In genomic region chr2:168157926-168158325, GRCh38 we compare ENCODE assay signal across 21 cellular contexts.
DNase-seq lines count a peak whose midpoint lies in the region; ATAC-seq, FAIRE-seq and TF ChIP-seq lines count a peak whose summit lies in the region.
"Had no signal": no experiment of that assay in that cellular context is flagged by ENCODE, and none has a peak within 500 bp of the region (broad histone marks: within the 10 kb centered on the region; RNA-seq: fewer than 3 reads in every experiment).

No MANE protein-coding gene starts in this region.

- intact Hi-C loops in A673 (cut with micrococcal nuclease; ENCODE audit: unreplicated experiment) (no loop called here), left ventricle myocardium superior (cut with micrococcal nuclease) (no loop called here), right lobe of liver (cut with DNase I) (no loop called here), body of pancreas (cut with DNase I) (no loop called here)

- peak; percentile 85 for DNase-seq in A673 (ENCODE audit: low spot score)
- peak; percentile 2 for DNase-seq in HTR-8/SVneo (ENCODE audit: insufficient read length, low spot score)
- DNase-seq in left ventricle myocardium superior: no peak
- no peak for DNase-seq in right lobe of liver
- DNase-seq in body of pancreas: no peak
- DNase-seq: activated CD4-positive, alpha-beta T cell treated with anti-CD3 and anti-CD28 coated beads for 36 hours; activated naive CD4-positive, alpha-beta T cell; CD8-positive, alpha-beta memory T cell; MM.1S; naive thymus-derived CD4-positive, alpha-beta T cell; NCI-H1930; NCI-H446; psoas muscle; SIG-M5; stomach had no signal

- no peaks in the 10 kb centered on the region for H3K9me3 Mint-ChIP-seq in activated T-helper 17 cell treated with anti-CD3 and anti-CD28 coated beads, Interleukin-2, amount 50 U/mL, for 72 hours
- H3K9me3 Mint-ChIP-seq: CD8-positive, alpha-beta memory T cell; naive thymus-derived CD4-positive, alpha-beta T cell; T-helper 2 cell treated with Interferon-gamma antibody and Interleukin-4, amounts not matched to agents 5 μg/mL and 100 μg/mL, for 36 hours had no signal

- POLR2A ChIA-PET in A673 (lab: Charles Lee; ENCODE audit: low non-redundant PET): no interaction called here

- H3K27ac Mint-ChIP-seq in activated T-helper 17 cell treated with anti-CD3 and anti-CD28 coated beads, Interleukin-2, amount 50 U/mL, for 72 hours: peak overlapping the region; percentile 16
- H3K27ac Mint-ChIP-seq: activated CD4-positive, alpha-beta T cell treated with anti-CD3 and anti-CD28 coated beads for 36 hours; naive thymus-derived CD4-positive, alpha-beta T cell; T-helper 2 cell treated with Interferon-gamma antibody and Interleukin-4, amounts not matched to agents 5 μg/mL and 100 μg/mL, for 36 hours had no signal

- H3K27me3 Mint-ChIP-seq in activated T-helper 17 cell treated with anti-CD3 and anti-CD28 coated beads, Interleukin-2, amount 50 U/mL, for 72 hours: no peaks in the 10 kb centered on the region
- H3K27me3 Mint-ChIP-seq: activated CD4-positive, alpha-beta T cell treated with anti-CD3 and anti-CD28 coated beads for 36 hours; CD8-positive, alpha-beta memory T cell; naive thymus-derived CD4-positive, alpha-beta T cell had no signal

- no TSS peak for BruUV-seq in A673 (replicated peaks; lab: Mats Ljungman, UMichigan)

- no peak for FAIRE-seq in HTR-8/SVneo (lab: Jason Lieb, UNC)
- FAIRE-seq: colon had no signal

- WGBS in right lobe of liver (ENCODE audit: insufficient coverage, low coverage, low lambda C conversion rate, missing lambda C conversion rate): 75% methylated on average over 2 of the region's 2 CpGs
- 25 to 61% methylated on average over 2 of the region's 2 CpGs for WGBS in body of pancreas, 2 donors

- no peaks in the 10 kb centered on the region for H3K9me3 ChIP-seq in A673 (ENCODE audit: low read depth, low read length, poor library complexity, severe bottlenecking)
- no peaks in the 10 kb centered on the region for H3K9me3 ChIP-seq in right lobe of liver
- H3K9me3 ChIP-seq in body of pancreas: no peaks in the 10 kb centered on the region
- H3K9me3 ChIP-seq: ascending aorta, psoas muscle, stomach had no signal

- H3K4me3 Mint-ChIP-seq in activated T-helper 17 cell treated with anti-CD3 and anti-CD28 coated beads, Interleukin-2, amount 50 U/mL, for 72 hours: no peak overlapping the region
- H3K4me3 Mint-ChIP-seq: activated CD4-positive, alpha-beta T cell treated with anti-CD3 and anti-CD28 coated beads for 36 hours; CD8-positive, alpha-beta memory T cell; naive thymus-derived CD4-positive, alpha-beta T cell; T-helper 2 cell treated with Interferon-gamma antibody and Interleukin-4, amounts not matched to agents 5 μg/mL and 100 μg/mL, for 36 hours had no signal

- TF ChIP-seq POLR2A in right lobe of liver (IDR thresholded peaks at IDR 0.05) (no peak), body of pancreas (IDR thresholded peaks at IDR 0.05) (no peak)

- H3K4me1 Mint-ChIP-seq in activated T-helper 17 cell treated with anti-CD3 and anti-CD28 coated beads, Interleukin-2, amount 50 U/mL, for 72 hours: peaks cover 15% of the 10 kb centered on the region

- H3K27me3 ChIP-seq in A673 (replicated peaks; ENCODE audit: insufficient read depth, low read depth, low read length, poor library complexity) (no peaks in the 10 kb centered on the region), right lobe of liver (no peaks in the 10 kb centered on the region), body of pancreas (no peaks in the 10 kb centered on the region)
- H3K27me3 ChIP-seq: ascending aorta, stomach had no signal

- no peak for TF ChIP-seq CTCF in A673 (conservative IDR thresholded peaks at IDR 0.05; ENCODE audit: low read depth, low read length)
- TF ChIP-seq CTCF in right lobe of liver (IDR thresholded peaks at IDR 0.05): no peak
- TF ChIP-seq CTCF in body of pancreas (IDR thresholded peaks at IDR 0.05): no peak

- CTCF ChIA-PET in A673 (lab: Charles Lee): interaction anchor here (1.0 kb wide), 1 partner anchor 40 kb away, joined by 7 read pairs; no protein-coding TSS in a partner anchor

- no peak for ATAC-seq in activated T-helper 17 cell treated with anti-CD3 and anti-CD28 coated beads, Interleukin-2, amount 50 U/mL, for 72 hours (replicated peaks)
- ATAC-seq in left ventricle myocardium superior (peak; percentile 35), HG03520 (IDR thresholded peaks at IDR 0.05; ENCODE audit: unreplicated experiment) (no peak), GM21447 (IDR thresholded peaks at IDR 0.05; ENCODE audit: unreplicated experiment) (no peak), right lobe of liver (no peak), body of pancreas (no peak)
- ATAC-seq: activated CD4-positive, alpha-beta T cell treated with anti-CD3 and anti-CD28 coated beads for 36 hours; naive thymus-derived CD4-positive, alpha-beta T cell; psoas muscle had no signal

- H3K36me3 Mint-ChIP-seq in activated T-helper 17 cell treated with anti-CD3 and anti-CD28 coated beads, Interleukin-2, amount 50 U/mL, for 72 hours (ENCODE audit: low read depth): peaks cover 25% of the 10 kb centered on the region

- H3K27ac ChIP-seq in A673 (ENCODE audit: low read depth, low read length, poor library complexity, severe bottlenecking): peak overlapping the region; percentile 82
- no peak overlapping the region for H3K27ac ChIP-seq in right lobe of liver
- no peak overlapping the region for H3K27ac ChIP-seq in body of pancreas
- H3K27ac ChIP-seq: ascending aorta, psoas muscle had no signal

- H3K36me3 ChIP-seq in A673 (ENCODE audit: insufficient read depth, low read length, poor library complexity, severe bottlenecking) (no peaks in the 10 kb centered on the region), right lobe of liver (no peaks in the 10 kb centered on the region), body of pancreas (replicated peaks in 1 of 2; ENCODE audit: insufficient read depth in 1 of 2, low read depth in 2 of 2) (no peaks in the 10 kb centered on the region)
- H3K36me3 ChIP-seq: ascending aorta had no signal

- H3K4me3 ChIP-seq in A673 (ENCODE audit: low read depth, low read length, poor library complexity, severe bottlenecking): no peak overlapping the region
- H3K4me3 ChIP-seq in right lobe of liver: no peak overlapping the region
- no peak overlapping the region for H3K4me3 ChIP-seq in body of pancreas
- H3K4me3 ChIP-seq: ascending aorta, psoas muscle, stomach had no signal

- H3K4me1 ChIP-seq in A673 (ENCODE audit: insufficient read depth, low read length, poor library complexity, severe bottlenecking): peaks cover 54% of the 10 kb centered on the region
- no peaks in the 10 kb centered on the region for H3K4me1 ChIP-seq in right lobe of liver
- H3K4me1 ChIP-seq in body of pancreas: no peaks in the 10 kb centered on the region
- H3K4me1 ChIP-seq: ascending aorta, psoas muscle had no signal

Comparison
In these comparisons a context has a peak if more than half of its experiments do, and no peak if none do; other contexts are left out.
1. DNase-seq: peak in A673 (single experiment) and HTR-8/SVneo (single experiment); none in left ventricle myocardium superior (single experiment), right lobe of liver (0 of 3) and body of pancreas (0 of 4).